1 cellular context compared by ENCODE assay signal in genomic region chr9:126348911-126349550, GRCh38.
TF ChIP-seq lines count a peak whose summit lies in the region.

No MANE protein-coding gene starts in this region.

TF ChIP-seq in GM23338, 12 proteins besides CTCF, POLR2A, EP300 and RAD21 (continued from another document):
- no peak for TF ChIP-seq ZNF462 (CRISPR knock-in tag; IDR thresholded peaks at IDR 0.05)
- TF ChIP-seq STAT1 (IDR thresholded peaks at IDR 0.05; ENCODE audit: unreplicated experiment): no peak
- no peak for TF ChIP-seq NANOG (IDR thresholded peaks at IDR 0.05; ENCODE audit: borderline replicate concordance)
- no peak for TF ChIP-seq POLR2AphosphoS5 (IDR thresholded peaks at IDR 0.05; ENCODE audit: low read depth)
